11 cellular contexts compared by ENCODE assay signal in the genomic region with DNA sequence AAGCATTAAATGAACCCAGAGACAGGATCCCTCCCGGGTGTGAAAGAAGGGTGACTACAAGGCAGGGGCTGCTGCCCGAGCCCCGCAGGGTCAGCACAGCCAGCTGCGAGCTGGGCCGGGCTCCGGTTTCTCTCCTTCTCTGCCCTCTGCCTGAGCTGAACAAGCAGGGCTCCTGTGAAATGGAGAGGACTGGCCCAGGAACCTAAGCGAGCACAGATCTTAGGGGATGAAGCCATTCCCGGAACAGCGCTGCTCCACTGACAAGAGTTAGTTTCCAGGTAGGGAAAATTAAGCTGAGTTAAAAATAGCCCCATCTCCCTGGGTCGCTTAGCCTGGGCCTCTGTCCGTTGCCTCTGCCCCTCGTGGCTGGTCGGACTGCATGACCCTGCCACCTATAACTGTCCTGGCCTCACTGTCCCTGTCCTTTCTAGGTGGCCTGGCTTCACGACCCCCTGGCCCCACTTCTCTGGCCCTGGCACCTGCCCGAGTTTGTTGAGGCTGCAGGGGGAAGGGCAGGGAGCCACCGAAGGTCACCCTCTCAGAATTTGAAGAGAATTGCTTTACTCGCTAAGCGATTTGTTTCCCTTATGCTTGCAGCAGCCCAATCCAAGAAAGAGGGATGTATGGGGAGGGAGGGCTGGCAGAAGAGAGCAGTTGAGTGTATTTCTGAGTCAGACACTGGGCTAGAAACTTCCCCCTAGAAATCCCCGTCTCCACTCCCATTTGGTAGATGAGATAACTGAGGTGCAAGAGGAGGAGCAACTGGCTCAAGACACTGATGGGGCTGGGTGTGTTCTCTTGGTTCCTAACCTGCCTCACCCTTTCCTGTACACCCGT. TPM values are rescaled to one million over a fixed set of nuclear protein-coding genes. Genes with fewer than 3 reads are reported as not detected.
A peak's percentile ranks its signal among the peaks of the same experiment; 100 is the strongest.
DNase-seq lines count a peak whose midpoint lies in the region; ATAC-seq and TF ChIP-seq lines count a peak whose summit lies in the region.
"Had no signal": no experiment of that assay in that cellular context is flagged by ENCODE, and none has a peak within 500 bp of the region (broad histone marks: within the 10 kb centered on the region; RNA-seq: fewer than 3 reads in every experiment).

No MANE protein-coding gene starts in this region.

- H3K4me3 ChIP-seq in gastroesophageal sphincter (no peak overlapping the region), gastrocnemius medialis (no peak overlapping the region)

- peaks cover 0 to 69% (median 31%) of the 10 kb centered on the region in 3 donors for H3K4me1 ChIP-seq in gastroesophageal sphincter
- peaks cover 31 to 45% of the 10 kb centered on the region in 2 donors for H3K4me1 ChIP-seq in gastrocnemius medialis

- H3K9me3 ChIP-seq in gastroesophageal sphincter (no peaks in the 10 kb centered on the region), gastrocnemius medialis (no peaks in the 10 kb centered on the region)

- DNase-seq in SIG-M5 treated with dmso at 0.1 percent for 504 hours (lab: John Stamatoyannopoulos, UW; ENCODE audit: unreplicated experiment) (peak; percentile 25), SIG-M5 (lab: John Stamatoyannopoulos, UW) (no peak), M059J (ENCODE audit: low read depth) (peak; percentile 24), gastrocnemius medialis (no peak), omental fat pad (ENCODE audit: low spot score) (no peak), kidney glomerular epithelial cell (lab: John Stamatoyannopoulos, UW) (no peak)
- DNase-seq: dorsolateral prefrontal cortex had no signal

- in situ Hi-C loops in gastrocnemius medialis (cut with MboI; ENCODE audit: low sequenced_read_pairs in 4 of 4): no loop called here

- no peak for TF ChIP-seq EP300 in gastroesophageal sphincter (IDR thresholded peaks at IDR 0.05)

- H3K27me3 ChIP-seq in gastroesophageal sphincter: no peaks in the 10 kb centered on the region
- H3K27me3 ChIP-seq in gastrocnemius medialis: no peaks in the 10 kb centered on the region
- H3K27me3 ChIP-seq: dorsolateral prefrontal cortex had no signal

- ATAC-seq in gastroesophageal sphincter (no peak), gastrocnemius medialis (peak in 1 of 2 donors; percentile 43), HG02970 (IDR thresholded peaks at IDR 0.05; ENCODE audit: low FRiP score, unreplicated experiment) (no peak), omental fat pad (ENCODE audit: low FRiP score) (no peak)

- H3K27ac ChIP-seq in gastroesophageal sphincter: peak overlapping the region in 3 of 4 donors; percentile 31 to 80 (median 55)
- peak overlapping the region; percentile 46 to 80 (median 60) for H3K27ac ChIP-seq in gastrocnemius medialis

- TF ChIP-seq CTCF in gastroesophageal sphincter (IDR thresholded peaks at IDR 0.05) (no peak), gastrocnemius medialis (IDR thresholded peaks at IDR 0.05 in 4 of 5, conservative IDR thresholded peaks at IDR 0.05 in 1 of 5) (no peak), omental fat pad (IDR thresholded peaks at IDR 0.05) (no peak)

- H3K36me3 ChIP-seq in gastroesophageal sphincter (no peaks in the 10 kb centered on the region), gastrocnemius medialis (no peaks in the 10 kb centered on the region)

- intact Hi-C loops in gastrocnemius medialis (cut with DNase I; ENCODE audit: low total_unique reads): no loop called here

- 52 to 60% methylated on average over 5 of the region's 20 CpGs for WGBS in gastroesophageal sphincter (ENCODE audit: low coverage in 1 of 2), 2 donors

- TF ChIP-seq POLR2A in gastroesophageal sphincter (IDR thresholded peaks at IDR 0.05): no peak
- TF ChIP-seq POLR2A in gastrocnemius medialis (IDR thresholded peaks at IDR 0.05): no peak

RNA-seq across cellular contexts. Expression of a gene that starts 2.6 kb away (rescaled TPM):
- not detected in 2 replicates for total RNA-seq in M059J (2014; rRNA removed; shearing (Covaris generic))
- total RNA-seq in gastroesophageal sphincter: 1 to 10 TPM in 1 of 4 donors, under 1 TPM in 1, not detected in 2; 0.50 to 1.1 TPM
- total RNA-seq in gastrocnemius medialis: not detected
- total RNA-seq in omental fat pad: not detected
- total RNA-seq: A673, liver had no signal

Comparison
In these comparisons a context has a peak if more than half of its experiments do, and no peak if none do; other contexts are left out.
1. DNase-seq: peak in SIG-M5 treated with dmso at 0.1 percent for 504 hours (single experiment) and M059J (single experiment); none in SIG-M5 (single experiment), gastrocnemius medialis (0 of 2), omental fat pad (single experiment) and kidney glomerular epithelial cell (single experiment).